ENCODE assay signal across 8 cellular contexts in genomic region chr7:112414855-112415490, GRCh38. TPM values are rescaled to one million over a fixed set of nuclear protein-coding genes. Genes with fewer than 3 reads are reported as not detected.
DNase-seq lines count a peak whose midpoint lies in the region; ATAC-seq lines count a peak whose summit lies in the region.

No MANE protein-coding gene starts in this region.

- H3K4me1 ChIP-seq in HAP-1: peaks cover 6% of the 10 kb centered on the region

- no peaks in the 10 kb centered on the region for H3K36me3 ChIP-seq in HAP-1 (replicated peaks)

- peak; percentile 33 for DNase-seq in Caki2 (ENCODE audit: low read depth)
- peak; percentile 37 to 68 for DNase-seq in HAP-1 (ENCODE audit: low spot score in 2 of 2)
- DNase-seq in NCI-H460 (ENCODE audit: extremely low read depth, low read depth): peak; percentile 52
- peak; percentile 50 for DNase-seq in cerebellum (ENCODE audit: low spot score)
- peak; percentile 45 for DNase-seq in midbrain (lab: John Stamatoyannopoulos, UW)
- no peak for DNase-seq in activated CD4-positive, alpha-beta T cell treated with anti-CD3 and anti-CD28 coated beads, Interleukin-2, amount 50 U/mL, for 1 hour

- in situ Hi-C loops in Caki2 (cut with HindIII; ENCODE audit: low pct_unique_long_range_greater_than_20kb, low sequenced_read_pairs): loop anchor here (25.0 kb wide), 1 partner anchor 328 kb away; no protein-coding TSS in a partner anchor
- in situ Hi-C loops in HAP-1 (cut with MboI; ENCODE audit: low sequenced_read_pairs): no loop called here

- H3K4me3 ChIP-seq in HAP-1: no peak overlapping the region

- ATAC-seq in HG02884 (IDR thresholded peaks at IDR 0.05; ENCODE audit: unreplicated experiment): no peak
- no peak for ATAC-seq in HG02981 (IDR thresholded peaks at IDR 0.05; ENCODE audit: unreplicated experiment)

- peaks cover 2% of the 10 kb centered on the region for H3K27me3 ChIP-seq in HAP-1 (ENCODE audit: low read depth)

- no peaks in the 10 kb centered on the region for H3K9me3 ChIP-seq in HAP-1

RNA-seq across cellular contexts. Expression of gene IFRD1, which starts 35.3 kb away (rescaled TPM):
- 21.3 and 37.5 TPM in 2 replicates for total RNA-seq in Caki2 (2014; rRNA removed; shearing (Covaris generic); ENCODE audit: low replicate concordance)
- 265 and 277 TPM in 2 replicates for total RNA-seq in NCI-H460 (2014; rRNA removed; shearing (Covaris generic))
- polyA plus RNA-seq in NCI-H460 (2014; cell fraction: nucleus; rRNA removed): 204 and 277 TPM in 2 replicates
- total RNA-seq in cerebellum: 70.8 TPM
